In genomic region chr12:34033628-34034296, GRCh38 we compare ENCODE assay signal across 8 cellular contexts. TPM values are rescaled to one million over a fixed set of nuclear protein-coding genes. Genes with fewer than 3 reads are reported as not detected.
A peak's percentile ranks its signal among the peaks of the same experiment; 100 is the strongest.
DNase-seq lines count a peak whose midpoint lies in the region; ATAC-seq, FAIRE-seq and TF ChIP-seq lines count a peak whose summit lies in the region.

No MANE protein-coding gene starts in this region.

- peaks cover 24% of the 10 kb centered on the region for H3K36me3 Mint-ChIP-seq in stimulated activated effector memory CD8-positive, alpha-beta T cell treated with anti-CD3 and anti-CD28 coated beads, Interleukin-12 subunit alpha, Interleukin-12 subunit beta, amount 100 ng/mL, for 72 hours

- H3K27me3 ChIP-seq in small intestine (ENCODE audit: control insufficient read depth in 2 of 2, insufficient read depth in 2 of 2, low read length in 2 of 2), result no peaks in the 10 kb centered on the region

- no peak overlapping the region for H3K4me3 Mint-ChIP-seq in stimulated activated effector memory CD8-positive, alpha-beta T cell treated with anti-CD3 and anti-CD28 coated beads, Interleukin-12 subunit alpha, Interleukin-12 subunit beta, amount 100 ng/mL, for 72 hours

- H3K4me3 ChIP-seq in epithelial cell of esophagus (ENCODE audit: low read length) (no peak overlapping the region), small intestine (ENCODE audit: low read depth in 1 of 2, low read length in 2 of 2) (no peak overlapping the region)

- no peak for ATAC-seq in stimulated activated effector memory CD8-positive, alpha-beta T cell treated with anti-CD3 and anti-CD28 coated beads, Interleukin-12 subunit alpha, Interleukin-12 subunit beta, amount 100 ng/mL, for 72 hours

- H3K27ac Mint-ChIP-seq in stimulated activated effector memory CD8-positive, alpha-beta T cell treated with anti-CD3 and anti-CD28 coated beads, Interleukin-12 subunit alpha, Interleukin-12 subunit beta, amount 100 ng/mL, for 72 hours, result no peak overlapping the region

- no peaks in the 10 kb centered on the region for H3K9me3 ChIP-seq in small intestine (ENCODE audit: control insufficient read depth, low read depth)

- DNase-seq in NOMO-1 treated with DMSO at 0.1 percent for 48 hours (lab: John Stamatoyannopoulos, UW; ENCODE audit: unreplicated experiment) (peak; percentile 25), NOMO-1 treated with dmso at 0.1 percent for 144 hours (lab: John Stamatoyannopoulos, UW; ENCODE audit: unreplicated experiment) (no peak), NCI-H748 treated with DMSO at 0.1 percent for 48 hours (lab: John Stamatoyannopoulos, UW) (peak; percentile 43), epithelial cell of esophagus (ENCODE audit: low read depth) (peak; percentile 43), small intestine (peak; percentile 34), H4 (ENCODE audit: low spot score) (no peak), NK-92 (lab: John Stamatoyannopoulos, UW; ENCODE audit: unreplicated experiment) (no peak)
- DNase-seq in stimulated activated effector memory CD8-positive, alpha-beta T cell treated with anti-CD3 and anti-CD28 coated beads, Interleukin-12 subunit alpha, Interleukin-12 subunit beta, amount 100 ng/mL, for 72 hours (ENCODE audit: low spot score in 2 of 2), result no peak

- H3K27ac ChIP-seq in small intestine (ENCODE audit: low read depth in 1 of 2, low read length in 1 of 2), result no peak overlapping the region

- H3K9me3 Mint-ChIP-seq in stimulated activated effector memory CD8-positive, alpha-beta T cell treated with anti-CD3 and anti-CD28 coated beads, Interleukin-12 subunit alpha, Interleukin-12 subunit beta, amount 100 ng/mL, for 72 hours, result no peaks in the 10 kb centered on the region

- H3K4me1 ChIP-seq in small intestine (ENCODE audit: control insufficient read depth in 2 of 2, insufficient read depth in 1 of 2, low read depth in 1 of 2, low read length in 1 of 2), result no peaks in the 10 kb centered on the region

- H3K36me3 ChIP-seq in small intestine (ENCODE audit: control insufficient read depth in 2 of 2, insufficient read depth in 2 of 2, low read length in 2 of 2), result no peaks in the 10 kb centered on the region

- no peaks in the 10 kb centered on the region for H3K4me1 Mint-ChIP-seq in stimulated activated effector memory CD8-positive, alpha-beta T cell treated with anti-CD3 and anti-CD28 coated beads, Interleukin-12 subunit alpha, Interleukin-12 subunit beta, amount 100 ng/mL, for 72 hours

- 16 to 20% (median 18%) methylated on average over 1 of the region's 1 CpG for WGBS in small intestine, 3 donors

- peak; percentile 95 for FAIRE-seq in small intestine (lab: Jason Lieb, UNC)

- TF ChIP-seq CTCF in epithelial cell of esophagus (IDR thresholded peaks at IDR 0.05; ENCODE audit: insufficient read depth, low read depth, low read length, missing control alignments), result peak; percentile 44

RNA-seq across cellular contexts. Expression of gene ALG10, which starts 11.5 kb away (rescaled TPM):
- polyA plus RNA-seq in small intestine, result 1 to 10 TPM in 1 of 3 donors, under 1 TPM in 2; 0.45 to 2.4 (median 0.54) TPM
- total RNA-seq in H4 (2014; rRNA removed; shearing (Covaris generic)), result 7.3 and 14.1 TPM in 2 replicates

Comparison
In these comparisons a context has a peak if more than half of its experiments do, and no peak if none do; other contexts are left out.
1. DNase-seq: peak in NOMO-1 treated with DMSO at 0.1 percent for 48 hours (single experiment), NCI-H748 treated with DMSO at 0.1 percent for 48 hours (single experiment), epithelial cell of esophagus (single experiment) and small intestine (single experiment); none in NOMO-1 treated with dmso at 0.1 percent for 144 hours (single experiment), H4 (single experiment), stimulated activated effector memory CD8-positive, alpha-beta T cell treated with anti-CD3 and anti-CD28 coated beads, Interleukin-12 subunit alpha, Interleukin-12 subunit beta, amount 100 ng/mL, for 72 hours (0 of 2) and NK-92 (single experiment).